Comparison of ENCODE assay signal across 8 cellular contexts in genomic region chr12:11649413-11650278, GRCh38.
DNase-seq lines count a peak whose midpoint lies in the region; ATAC-seq and TF ChIP-seq lines count a peak whose summit lies in the region.

TSS of gene ETV6 (plus strand) at chr12:11649674. CDS start at chr12:11650128, 454 bp downstream.

- H3K4me3 ChIP-seq in AG09309 (ENCODE audit: control insufficient read depth, low read depth, low read length) (peak within 1 kb of the TSS; percentile 71), choroid plexus epithelial cell (ENCODE audit: low read depth, low read length) (peak within 1 kb of the TSS; percentile 81)

- peak; percentile 53 for ATAC-seq in GM18907 (IDR thresholded peaks at IDR 0.05; ENCODE audit: unreplicated experiment)
- peak; percentile 43 for ATAC-seq in HG03135 (IDR thresholded peaks at IDR 0.05; ENCODE audit: unreplicated experiment)

- TF ChIP-seq CTCF in AG09309 (IDR thresholded peaks at IDR 0.05; ENCODE audit: control insufficient read depth, insufficient read depth, low read depth, low read length, missing control alignments) (no peak), choroid plexus epithelial cell (conservative IDR thresholded peaks at IDR 0.05; ENCODE audit: low read depth, low read length) (no peak)

- DNase-seq in AG09309 (ENCODE audit: low read depth) (peak; percentile 69), NCI-H345 treated with DMSO at 0.1 percent for 48 hours (lab: John Stamatoyannopoulos, UW; ENCODE audit: unreplicated experiment) (peak; percentile 66), choroid plexus epithelial cell (ENCODE audit: low read depth) (peak; percentile 96), kidney glomerular epithelial cell (lab: John Stamatoyannopoulos, UW) (peak; percentile 75)
- peak; percentile 71 to 74 for DNase-seq in activated CD4-positive, alpha-beta T cell treated with anti-CD3 and anti-CD28 coated beads for 24 hours (ENCODE audit: low read depth in 2 of 2)
- peak; percentile 68 to 77 for DNase-seq in stimulated activated CD4-positive, alpha-beta T cell treated with anti-CD3 and anti-CD28 coated beads, Interleukin-15, amount 100 ng/mL, for 48 hours (ENCODE audit: low read depth in 2 of 2)

Comparison
In these comparisons a context has a peak if more than half of its experiments do, and no peak if none do; other contexts are left out.
1. Peak in every context shown above with its lines: DNase-seq, ATAC-seq and H3K4me3 ChIP-seq.